12 cellular contexts compared by ENCODE assay signal in the genomic region with DNA sequence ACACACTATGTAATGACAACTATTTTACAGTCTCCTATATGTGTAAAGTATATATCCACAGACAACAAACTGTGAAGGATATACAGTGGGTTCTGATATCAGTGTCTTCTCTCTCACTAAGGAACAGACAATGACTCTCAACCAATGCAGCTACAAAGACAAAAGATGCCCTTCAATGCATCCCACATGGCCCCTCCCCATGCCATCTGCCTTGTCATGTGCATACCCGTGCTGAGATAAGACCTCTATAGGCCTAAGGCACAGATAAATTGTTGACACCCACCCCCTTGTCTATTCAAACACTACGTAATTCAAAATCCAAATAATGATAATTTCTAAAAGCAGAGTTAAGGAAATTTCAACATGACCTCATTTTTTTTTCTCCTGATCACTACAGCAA.
"Had no signal": no experiment of that assay in that cellular context is flagged by ENCODE, and none has a peak within 500 bp of the region (broad histone marks: within the 10 kb centered on the region; RNA-seq: fewer than 3 reads in every experiment).

No MANE protein-coding gene starts in this region.

- DNase-seq: effector memory CD8-positive, alpha-beta T cell; esophagus squamous epithelium; foreskin fibroblast; heart right ventricle; kidney glomerular epithelial cell; naive thymus-derived CD4-positive, alpha-beta T cell; spleen; stimulated activated CD4-positive, alpha-beta T cell treated with anti-CD3 and anti-CD28 coated beads, Interleukin-15, amount 100 ng/mL, for 24 hours; stimulated activated CD4-positive, alpha-beta T cell treated with anti-CD3 and anti-CD28 coated beads, Interleukin-1b, Interleukin-23, amount 100 ng/mL, for 48 hours; stimulated activated CD4-positive, alpha-beta T cell treated with anti-CD3 and anti-CD28 coated beads, Interleukin-4, amount 100 ng/mL, for 24 hours; tibial artery; upper lobe of left lung had no signal
